Comparison of ENCODE assay signal across 24 cellular contexts in genomic region chr17:31058958-31059357, GRCh38. TPM values are rescaled to one million over a fixed set of nuclear protein-coding genes. Genes with fewer than 3 reads are reported as not detected.
DNase-seq lines count a peak whose midpoint lies in the region; ATAC-seq and TF ChIP-seq lines count a peak whose summit lies in the region.
"Had no signal": no experiment of that assay in that cellular context is flagged by ENCODE, and none has a peak within 500 bp of the region (broad histone marks: within the 10 kb centered on the region; RNA-seq: fewer than 3 reads in every experiment).

No MANE protein-coding gene starts in this region.

- no peak for ATAC-seq in GM19455 (IDR thresholded peaks at IDR 0.05; ENCODE audit: unreplicated experiment)
- ATAC-seq: left lobe of liver, Panc1 had no signal

- H3K27ac Mint-ChIP-seq in dendritic cell treated with granulocyte-macrophage colony-stimulating factor and Interleukin-4, amounts not matched to agents 40 ng/mL and 50 ng/mL, for 4 days = peak overlapping the region; percentile 64
- H3K27ac Mint-ChIP-seq in chondrocyte (ENCODE audit: unreplicated experiment) = no peak overlapping the region
- H3K27ac Mint-ChIP-seq in activated T-cell treated with anti-CD3 and anti-CD28 coated beads, Interleukin-2, amount 50 U/mL, for 24 hours = no peak overlapping the region
- H3K27ac Mint-ChIP-seq: CD4-positive, alpha-beta memory T cell; T-helper 1 cell treated with Interleukin-12 subunit alpha and Interleukin-12 subunit beta and Interleukin-4 antibody, amounts not matched to agents 30 μg/mL and 1 μg/mL, for 36 hours had no signal

- no peaks in the 10 kb centered on the region for H3K27me3 Mint-ChIP-seq in dendritic cell treated with granulocyte-macrophage colony-stimulating factor and Interleukin-4, amounts not matched to agents 40 ng/mL and 50 ng/mL, for 4 days
- no peaks in the 10 kb centered on the region for H3K27me3 Mint-ChIP-seq in chondrocyte (ENCODE audit: low read depth)
- H3K27me3 Mint-ChIP-seq in activated T-cell treated with anti-CD3 and anti-CD28 coated beads, Interleukin-2, amount 50 U/mL, for 24 hours = no peaks in the 10 kb centered on the region
- H3K27me3 Mint-ChIP-seq: CD4-positive, alpha-beta memory T cell had no signal

- peak; percentile 7 for DNase-seq in SKM-1 treated with dmso at 0.1 percent for 144 hours (lab: John Stamatoyannopoulos, UW; ENCODE audit: unreplicated experiment)
- DNase-seq in SKM-1 (lab: John Stamatoyannopoulos, UW; ENCODE audit: unreplicated experiment) = no peak
- peak; percentile 72 for DNase-seq in NOMO-1 treated with dmso at 0.1 percent for 144 hours (lab: John Stamatoyannopoulos, UW; ENCODE audit: unreplicated experiment)
- no peak for DNase-seq in chondrocyte (ENCODE audit: low spot score)
- no peak for DNase-seq in DMS53 treated with DMSO at 0.1 percent for 48 hours (lab: John Stamatoyannopoulos, UW; ENCODE audit: unreplicated experiment)
- DNase-seq in activated T-cell treated with anti-CD3 and anti-CD28 coated beads, Interleukin-2, amount 50 U/mL, for 24 hours = no peak
- DNase-seq: activated CD4-positive, alpha-beta T cell treated with anti-CD3 and anti-CD28 coated beads for 1 hour; activated gamma-delta T cell treated with Interleukin-2 at 50 U/mL for 16 hours; activated T-cell treated with anti-CD3 and anti-CD28 coated beads for 4 hours; CD4-positive, alpha-beta memory T cell; DMS 273 treated with DMSO at 0.1 percent for 48 hours; esophagus squamous epithelium; mesenchymal stem cell; NCI-H1417 treated with DMSO at 0.1 percent for 48 hours; NCI-H2081 treated with DMSO at 0.1 percent for 48 hours; NCI-H226; NCI-H82; SHP77 treated with DMSO at 0.1 percent for 48 hours; stimulated activated naive CD4-positive, alpha-beta T cell treated with Interleukin-2 at 50 U/mL for 16 hours had no signal

- no peaks in the 10 kb centered on the region for H3K9me3 Mint-ChIP-seq in dendritic cell treated with granulocyte-macrophage colony-stimulating factor and Interleukin-4, amounts not matched to agents 40 ng/mL and 50 ng/mL, for 4 days
- no peaks in the 10 kb centered on the region for H3K9me3 Mint-ChIP-seq in chondrocyte (ENCODE audit: low read depth)
- H3K9me3 Mint-ChIP-seq in activated T-cell treated with anti-CD3 and anti-CD28 coated beads, Interleukin-2, amount 50 U/mL, for 24 hours = no peaks in the 10 kb centered on the region
- H3K9me3 Mint-ChIP-seq: CD4-positive, alpha-beta memory T cell; T-helper 1 cell treated with Interleukin-12 subunit alpha and Interleukin-12 subunit beta and Interleukin-4 antibody, amounts not matched to agents 30 μg/mL and 1 μg/mL, for 36 hours had no signal

- no peaks in the 10 kb centered on the region for H3K36me3 Mint-ChIP-seq in dendritic cell treated with granulocyte-macrophage colony-stimulating factor and Interleukin-4, amounts not matched to agents 40 ng/mL and 50 ng/mL, for 4 days (ENCODE audit: low read depth)
- H3K36me3 Mint-ChIP-seq in chondrocyte (ENCODE audit: low read depth) = peaks cover 2% of the 10 kb centered on the region
- H3K36me3 Mint-ChIP-seq in activated T-cell treated with anti-CD3 and anti-CD28 coated beads, Interleukin-2, amount 50 U/mL, for 24 hours (ENCODE audit: low read depth) = no peaks in the 10 kb centered on the region
- H3K36me3 Mint-ChIP-seq: CD4-positive, alpha-beta memory T cell had no signal

- no peak overlapping the region for H3K4me3 Mint-ChIP-seq in dendritic cell treated with granulocyte-macrophage colony-stimulating factor and Interleukin-4, amounts not matched to agents 40 ng/mL and 50 ng/mL, for 4 days
- no peak overlapping the region for H3K4me3 Mint-ChIP-seq in chondrocyte (ENCODE audit: unreplicated experiment)
- no peak overlapping the region for H3K4me3 Mint-ChIP-seq in activated T-cell treated with anti-CD3 and anti-CD28 coated beads, Interleukin-2, amount 50 U/mL, for 24 hours
- H3K4me3 Mint-ChIP-seq: CD4-positive, alpha-beta memory T cell; T-helper 1 cell treated with Interleukin-12 subunit alpha and Interleukin-12 subunit beta and Interleukin-4 antibody, amounts not matched to agents 30 μg/mL and 1 μg/mL, for 36 hours had no signal

- no peak for TF ChIP-seq CTCF in chondrocyte (IDR thresholded peaks at IDR 0.05)

- H3K4me1 Mint-ChIP-seq in dendritic cell treated with granulocyte-macrophage colony-stimulating factor and Interleukin-4, amounts not matched to agents 40 ng/mL and 50 ng/mL, for 4 days (ENCODE audit: low read depth) = peaks cover 37% of the 10 kb centered on the region
- no peaks in the 10 kb centered on the region for H3K4me1 Mint-ChIP-seq in chondrocyte (ENCODE audit: low read depth)
- peaks cover 3% of the 10 kb centered on the region for H3K4me1 Mint-ChIP-seq in activated T-cell treated with anti-CD3 and anti-CD28 coated beads, Interleukin-2, amount 50 U/mL, for 24 hours (ENCODE audit: low read depth)
- H3K4me1 Mint-ChIP-seq: CD4-positive, alpha-beta memory T cell had no signal

- intact Hi-C loops in dendritic cell treated with granulocyte-macrophage colony-stimulating factor and Interleukin-4, amounts not matched to agents 40 ng/mL and 50 ng/mL, for 4 days (cut with micrococcal nuclease) = no loop called here

RNA-seq across cellular contexts. Expression of gene NF1, which starts 35.8 kb away (rescaled TPM):
- total RNA-seq in chondrocyte = 41.6 to 63.9 TPM (median 48.2 TPM) in 3 replicates

Comparison
In these comparisons a context has a peak if more than half of its experiments do, and no peak if none do; other contexts are left out.
1. DNase-seq: peak in SKM-1 treated with dmso at 0.1 percent for 144 hours (single experiment) and NOMO-1 treated with dmso at 0.1 percent for 144 hours (single experiment); none in SKM-1 (single experiment), chondrocyte (single experiment), DMS53 treated with DMSO at 0.1 percent for 48 hours (single experiment) and activated T-cell treated with anti-CD3 and anti-CD28 coated beads, Interleukin-2, amount 50 U/mL, for 24 hours (single experiment).